In genomic region chr14:101879212-101880015, GRCh38 we compare ENCODE assay signal across 1 cellular context.
TF ChIP-seq lines count a peak whose summit lies in the region.

No MANE protein-coding gene starts in this region.

TF ChIP-seq in K562, 482 proteins besides CTCF, POLR2A, EP300 and RAD21:
- no peak for TF ChIP-seq GABPA (tag; conservative IDR thresholded peaks at IDR 0.05; ENCODE audit: low read depth)
- TF ChIP-seq ZFPM2 (CRISPR knock-in tag; IDR thresholded peaks at IDR 0.05): no peak
- no peak for TF ChIP-seq ZBTB40 (IDR thresholded peaks at IDR 0.05)
- TF ChIP-seq ZBTB40 (CRISPR knock-in tag; IDR thresholded peaks at IDR 0.05): no peak
- TF ChIP-seq GTF3C2 (IDR thresholded peaks at IDR 0.05; ENCODE audit: borderline replicate concordance, extremely low read depth, insufficient read length): no peak
- no peak for TF ChIP-seq HDAC2 (IDR thresholded peaks at IDR 0.05)
- peak; percentile 23 for TF ChIP-seq RBM22 (IDR thresholded peaks at IDR 0.05; ENCODE audit: low read depth, low read length, poor library complexity, severe bottlenecking)
- no peak for TF ChIP-seq SRF (CRISPR knock-in tag; IDR thresholded peaks at IDR 0.05)
- TF ChIP-seq JUNB (CRISPR knock-in tag; conservative IDR thresholded peaks at IDR 0.05): no peak
- TF ChIP-seq SIN3A (IDR thresholded peaks at IDR 0.05; ENCODE audit: borderline replicate concordance in 2 of 2, control insufficient read depth in 1 of 2, low read depth in 2 of 2, low read length in 2 of 2): no peak
- TF ChIP-seq ZNF766 (CRISPR knock-in tag; conservative IDR thresholded peaks at IDR 0.05): no peak
- TF ChIP-seq ZNF655 (CRISPR knock-in tag; IDR thresholded peaks at IDR 0.05): no peak
- no peak for TF ChIP-seq PRMT5 (CRISPR knock-in tag; IDR thresholded peaks at IDR 0.05)
- TF ChIP-seq DDX20 (tag; IDR thresholded peaks at IDR 0.05; ENCODE audit: low read depth): no peak
- no peak for TF ChIP-seq ZEB2 (IDR thresholded peaks at IDR 0.05)
- TF ChIP-seq POLR2G (IDR thresholded peaks at IDR 0.05; ENCODE audit: low read depth, low read length): 0 out of 2 replicates have a peak, but pooled peaks have one; percentile 28
